ENCODE assay signal across 19 cellular contexts in genomic region chr6:70375166-70375565, GRCh38. TPM values are rescaled to one million over a fixed set of nuclear protein-coding genes. Genes with fewer than 3 reads are reported as not detected.
A peak's percentile ranks its signal among the peaks of the same experiment; 100 is the strongest.
DNase-seq lines count a peak whose midpoint lies in the region; ATAC-seq, FAIRE-seq and TF ChIP-seq lines count a peak whose summit lies in the region.
"Had no signal": no experiment of that assay in that cellular context is flagged by ENCODE, and none has a peak within 500 bp of the region (broad histone marks: within the 10 kb centered on the region; RNA-seq: fewer than 3 reads in every experiment).

No MANE protein-coding gene starts in this region.

- TF ChIP-seq CTCF in bronchial epithelial cell (IDR thresholded peaks at IDR 0.05; ENCODE audit: insufficient read depth, low read length, severe bottlenecking) = no peak

- ATAC-seq in GM21786 (IDR thresholded peaks at IDR 0.05; ENCODE audit: unreplicated experiment) = no peak
- ATAC-seq: sciatic nerve had no signal

- DNase-seq in Caki2 (ENCODE audit: low read depth) (peak; percentile 35), LoVo (ENCODE audit: low spot score) (peak; percentile 35), bronchial epithelial cell (ENCODE audit: low read depth) (peak; percentile 87), kidney tubule cell (ENCODE audit: low spot score) (peak; percentile 87), NCI-H128 (lab: John Stamatoyannopoulos, UW; ENCODE audit: unreplicated experiment) (no peak), H7 (no peak), cerebellar nuclear complex (lab: John Stamatoyannopoulos, UW) (no peak)
- DNase-seq: activated CD8-positive, alpha-beta memory T cell treated with anti-CD3 and anti-CD28 coated beads, Interleukin-2, amount 50 U/mL, for 4 hours; activated naive CD4-positive, alpha-beta T cell; body of pancreas; NCI-H187; NCI-H510A treated with DMSO at 0.1 percent for 48 hours; stimulated activated CD4-positive, alpha-beta T cell treated with anti-CD3 and anti-CD28 coated beads, Interleukin-4, amount 100 ng/mL, for 4 hours; T-helper 1 cell; thyroid gland had no signal

- in situ Hi-C loops in Caki2 (cut with HindIII; ENCODE audit: low pct_unique_long_range_greater_than_20kb, low sequenced_read_pairs) = no loop called here

- H3K36me3 ChIP-seq in bronchial epithelial cell (ENCODE audit: control insufficient read depth, insufficient read depth, low read length) = no peaks in the 10 kb centered on the region
- no peaks in the 10 kb centered on the region for H3K36me3 ChIP-seq in H7 (replicated peaks; ENCODE audit: control insufficient read depth, insufficient read depth, low read length)
- H3K36me3 ChIP-seq: HAP-1, neutrophil, thyroid gland had no signal

- no peak for FAIRE-seq in bronchial epithelial cell (lab: Jason Lieb, UNC)

- no peaks in the 10 kb centered on the region for H3K27me3 ChIP-seq in bronchial epithelial cell (ENCODE audit: control insufficient read depth, insufficient read depth, low read length)
- no peaks in the 10 kb centered on the region for H3K27me3 ChIP-seq in H7 (ENCODE audit: control insufficient read depth, insufficient read depth, low read length)
- H3K27me3 ChIP-seq: body of pancreas, thyroid gland had no signal

- H3K4me3 ChIP-seq in bronchial epithelial cell (ENCODE audit: low read depth, low read length) = no peak overlapping the region
- no peak overlapping the region for H3K4me3 ChIP-seq in H7 (ENCODE audit: insufficient read depth, low read depth, low read length)
- H3K4me3 ChIP-seq: body of pancreas, HAP-1, thyroid gland had no signal

RNA-seq across cellular contexts. Expression of gene FAM135A, which starts 38.1 kb away (rescaled TPM):
- 2.5 and 3.6 TPM in 2 replicates for total RNA-seq in Caki2 (2014; rRNA removed; shearing (Covaris generic); ENCODE audit: low replicate concordance)
- 61.6 and 82.2 TPM in 2 replicates for total RNA-seq in bronchial epithelial cell
- 29.1 and 37.3 TPM in 2 replicates for total RNA-seq in H7 (2014; rRNA removed; shearing (Covaris generic))

Comparison
In these comparisons a context has a peak if more than half of its experiments do, and no peak if none do; other contexts are left out.
1. DNase-seq: peak in Caki2 (single experiment), LoVo (single experiment), bronchial epithelial cell (single experiment) and kidney tubule cell (single experiment); none in NCI-H128 (single experiment), H7 (single experiment) and cerebellar nuclear complex (0 of 2).